ENCODE assay signal across 1 cellular context in genomic region chr7:22969010-22969431, GRCh38.
TF ChIP-seq lines count a peak whose summit lies in the region.

No MANE protein-coding gene starts in this region.

TF ChIP-seq in K562, 482 proteins besides CTCF, POLR2A, EP300 and RAD21:
- TF ChIP-seq VEZF1 (CRISPR knock-in tag; IDR thresholded peaks at IDR 0.05), result no peak
- no peak for TF ChIP-seq HDAC1 (IDR thresholded peaks at IDR 0.05)
- no peak for TF ChIP-seq ATF7 (IDR thresholded peaks at IDR 0.05)
- no peak for TF ChIP-seq SMAD4 (CRISPR knock-in tag; conservative IDR thresholded peaks at IDR 0.05)
- TF ChIP-seq STAT6 (CRISPR knock-in tag; IDR thresholded peaks at IDR 0.05), result no peak
- TF ChIP-seq NCOA4 (IDR thresholded peaks at IDR 0.05; ENCODE audit: partially characterized antibody), result no peak
- no peak for TF ChIP-seq SMAD2 (IDR thresholded peaks at IDR 0.05; ENCODE audit: low read depth, low read length)
- no peak for TF ChIP-seq BHLHE40 (IDR thresholded peaks at IDR 0.05; ENCODE audit: low read length)
- no peak for TF ChIP-seq ZNF23 (CRISPR knock-in tag; IDR thresholded peaks at IDR 0.05)
- TF ChIP-seq DEAF1 (CRISPR knock-in tag; IDR thresholded peaks at IDR 0.05), result no peak
- no peak for TF ChIP-seq NFIC (IDR thresholded peaks at IDR 0.05)
- no peak for TF ChIP-seq RBM39 (optimal IDR thresholded peaks at IDR 0.05; ENCODE audit: low read depth, low read length)
- TF ChIP-seq CHD2 (IDR thresholded peaks at IDR 0.05; ENCODE audit: low read depth, low read length), result no peak
- no peak for TF ChIP-seq EGR1 (conservative IDR thresholded peaks at IDR 0.05)
- TF ChIP-seq CEBPB (tag; IDR thresholded peaks at IDR 0.05), result no peak
- no peak for TF ChIP-seq TFE3 (CRISPR knock-in tag; IDR thresholded peaks at IDR 0.05)
- no peak for TF ChIP-seq TFAM (CRISPR knock-in tag; conservative IDR thresholded peaks at IDR 0.05)
- TF ChIP-seq XRCC5 (IDR thresholded peaks at IDR 0.05; ENCODE audit: low read depth, low read length), result no peak
- no peak for TF ChIP-seq MYC (IDR thresholded peaks at IDR 0.05; ENCODE audit: low read depth, low read length)
- TF ChIP-seq MYC (CRISPR knock-in tag; IDR thresholded peaks at IDR 0.05; ENCODE audit: borderline replicate concordance, low read depth), result no peak
- TF ChIP-seq HNRNPL (IDR thresholded peaks at IDR 0.05; ENCODE audit: low read depth, low read length), result no peak
